ENCODE assay signal across 16 cellular contexts in genomic region chr9:33153001-33153400, GRCh38. TPM values are rescaled to one million over a fixed set of nuclear protein-coding genes. Genes with fewer than 3 reads are reported as not detected.
A peak's percentile ranks its signal among the peaks of the same experiment; 100 is the strongest.
DNase-seq lines count a peak whose midpoint lies in the region; ATAC-seq and TF ChIP-seq lines count a peak whose summit lies in the region.
"Had no signal": no experiment of that assay in that cellular context is flagged by ENCODE, and none has a peak within 500 bp of the region (broad histone marks: within the 10 kb centered on the region; RNA-seq: fewer than 3 reads in every experiment).

No MANE protein-coding gene starts in this region.

- H3K9ac ChIP-seq in BLaER1 = 0 out of 2 replicates have a peak overlapping the region, but pooled peaks have one; percentile 9

- no peaks in the 10 kb centered on the region for H3K9me3 Mint-ChIP-seq in Calu3 (ENCODE audit: low read depth, unreplicated experiment)
- no peaks in the 10 kb centered on the region for H3K9me3 Mint-ChIP-seq in activated CD4-positive, alpha-beta memory T cell treated with anti-CD3 and anti-CD28 coated beads for 36 hours
- peaks cover 0 to 14% (median 0%) of the 10 kb centered on the region in 9 donors for H3K9me3 Mint-ChIP-seq in naive thymus-derived CD8-positive, alpha-beta T cell

- H3K36me3 Mint-ChIP-seq in Calu3 (ENCODE audit: insufficient read depth, unreplicated experiment) = no peaks in the 10 kb centered on the region
- H3K36me3 Mint-ChIP-seq in activated CD4-positive, alpha-beta memory T cell treated with anti-CD3 and anti-CD28 coated beads for 36 hours = peaks cover 6% of the 10 kb centered on the region
- peaks cover 0 to 7% (median 4%) of the 10 kb centered on the region in 3 donors for H3K36me3 Mint-ChIP-seq in naive thymus-derived CD8-positive, alpha-beta T cell

- H3K4me1 ChIP-seq in BLaER1 = peaks cover 63% of the 10 kb centered on the region
- peaks cover 37 to 96% of the 10 kb centered on the region in 2 donors for H3K4me1 ChIP-seq in left lung

- no peak overlapping the region for H3K4me3 Mint-ChIP-seq in Calu3 (ENCODE audit: low read depth, unreplicated experiment)
- H3K4me3 Mint-ChIP-seq in activated CD4-positive, alpha-beta memory T cell treated with anti-CD3 and anti-CD28 coated beads for 36 hours = no peak overlapping the region
- H3K4me3 Mint-ChIP-seq in naive thymus-derived CD8-positive, alpha-beta T cell = peak overlapping the region in 8 of 10 donors; percentile 5 to 82 (median 38)

- H3K27me3 ChIP-seq in BLaER1 (no peaks in the 10 kb centered on the region), left lung (no peaks in the 10 kb centered on the region)
- H3K27me3 ChIP-seq: cardiac muscle cell had no signal

- TF ChIP-seq CTCF in Calu3 (IDR thresholded peaks at IDR 0.05; ENCODE audit: unreplicated experiment) (no peak), left lung (IDR thresholded peaks at IDR 0.05) (no peak)

- no peak for DNase-seq in Calu3
- DNase-seq in activated CD4-positive, alpha-beta memory T cell treated with anti-CD3 and anti-CD28 coated beads for 36 hours = no peak
- DNase-seq in naive thymus-derived CD8-positive, alpha-beta T cell = no peak
- no peak for DNase-seq in NK-92 (lab: John Stamatoyannopoulos, UW; ENCODE audit: unreplicated experiment)
- DNase-seq in activated gamma-delta T cell (lab: John Stamatoyannopoulos, UW) = no peak
- DNase-seq in left lung = no peak
- DNase-seq: activated gamma-delta T cell treated with Interleukin-2 at 50 U/mL for 16 hours; NCI-H226; PC-3; retina; stimulated activated CD8-positive, alpha-beta memory T cell treated with anti-CD3 and anti-CD28 coated beads, Interleukin-4, amount 100 ng/mL, for 48 hours; SW 1271 had no signal

- ATAC-seq in naive thymus-derived CD8-positive, alpha-beta T cell = no peak
- ATAC-seq in HG03196 (IDR thresholded peaks at IDR 0.05; ENCODE audit: unreplicated experiment) = no peak
- ATAC-seq in left lung = no peak
- ATAC-seq: PC-3 had no signal

- no peaks in the 10 kb centered on the region for H3K27me3 Mint-ChIP-seq in Calu3 (ENCODE audit: unreplicated experiment)
- no peaks in the 10 kb centered on the region for H3K27me3 Mint-ChIP-seq in activated CD4-positive, alpha-beta memory T cell treated with anti-CD3 and anti-CD28 coated beads for 36 hours
- H3K27me3 Mint-ChIP-seq in naive thymus-derived CD8-positive, alpha-beta T cell = no peaks in the 10 kb centered on the region

- H3K27ac ChIP-seq in BLaER1 = peak overlapping the region; percentile 62
- H3K27ac ChIP-seq in left lung = peak overlapping the region in 1 of 2 donors; percentile 67
- H3K27ac ChIP-seq: C4-2B, cardiac muscle cell had no signal

- H4K20me1 ChIP-seq in BLaER1 = 0 out of 2 replicates have a peak, but pooled peaks cover 1% of the 10 kb centered on the region

- POLR2A ChIA-PET in activated CD4-positive, alpha-beta memory T cell treated with anti-CD3 and anti-CD28 coated beads for 36 hours (lab: Charles Lee) = interaction anchor here (2.7 kb wide), 1 partner anchor 8 kb away, joined by 17 read pairs; no protein-coding TSS in a partner anchor
- POLR2A ChIA-PET in naive thymus-derived CD8-positive, alpha-beta T cell (lab: Charles Lee) = interaction anchor here (0.7 kb wide), 1 partner anchor 10 kb away, joined by 3 read pairs; no protein-coding TSS in a partner anchor

- H3K27ac Mint-ChIP-seq in Calu3 (ENCODE audit: unreplicated experiment) = peak overlapping the region; percentile 33
- H3K27ac Mint-ChIP-seq in activated CD4-positive, alpha-beta memory T cell treated with anti-CD3 and anti-CD28 coated beads for 36 hours = peak overlapping the region; percentile 86
- peak overlapping the region; percentile 86 to 94 (median 88) for H3K27ac Mint-ChIP-seq in naive thymus-derived CD8-positive, alpha-beta T cell

- CTCF ChIA-PET in Calu3 (lab: Charles Lee) = no interaction called here
- CTCF ChIA-PET in activated CD4-positive, alpha-beta memory T cell treated with anti-CD3 and anti-CD28 coated beads for 36 hours (lab: Charles Lee) = interaction anchor here (0.6 to 1.0 kb wide), 4 partner anchors 10 to 219 kb away, joined by 3 to 6 read pairs (median 3); no protein-coding TSS in a partner anchor

- intact Hi-C loops in Calu3 (cut with micrococcal nuclease; ENCODE audit: unreplicated experiment) = no loop called here
- intact Hi-C loops in activated CD4-positive, alpha-beta memory T cell treated with anti-CD3 and anti-CD28 coated beads for 36 hours (cut with micrococcal nuclease) = no loop called here
- intact Hi-C loops in left lung (cut with DNase I) = no loop called here

- H3K4me1 Mint-ChIP-seq in Calu3 (ENCODE audit: low read depth, unreplicated experiment) = peaks cover 41% of the 10 kb centered on the region
- H3K4me1 Mint-ChIP-seq in activated CD4-positive, alpha-beta memory T cell treated with anti-CD3 and anti-CD28 coated beads for 36 hours (ENCODE audit: low read depth) = peaks cover 84% of the 10 kb centered on the region
- peaks cover 31 to 92% (median 80%) of the 10 kb centered on the region in 4 donors for H3K4me1 Mint-ChIP-seq in naive thymus-derived CD8-positive, alpha-beta T cell

- H3K4me2 ChIP-seq in BLaER1 = peak overlapping the region; percentile 53

- H3K36me3 ChIP-seq in BLaER1 (peaks cover 12% of the 10 kb centered on the region; the same call in 1 of the 2 replicates), left lung (no peaks in the 10 kb centered on the region)
- H3K36me3 ChIP-seq: cardiac muscle cell had no signal

- H3K9me3 ChIP-seq in BLaER1 = peaks cover 22% of the 10 kb centered on the region; the same call in 1 of the 2 replicates
- H3K9me3 ChIP-seq in left lung = no peaks in the 10 kb centered on the region

- no TSS peak for BruUV-seq in Calu3 (replicated peaks; lab: Mats Ljungman, UMichigan)

- H3K4me3 ChIP-seq in BLaER1 = 0 out of 2 replicates have a peak overlapping the region, but pooled peaks have one; percentile 4
- no peak overlapping the region for H3K4me3 ChIP-seq in left lung
- H3K4me3 ChIP-seq: cardiac muscle cell had no signal

RNA-seq across cellular contexts. Expression of gene B4GALT1, which starts 14.1 kb away (rescaled TPM):
- total RNA-seq in Calu3 (2022) = 69.5 and 71.1 TPM in 2 replicates
- 10 to 100 TPM; 76.6 to 78.0 TPM for total RNA-seq in activated CD4-positive, alpha-beta memory T cell treated with anti-CD3 and anti-CD28 coated beads for 36 hours
- 10 to 100 TPM; 28.7 to 30.8 TPM for total RNA-seq in naive thymus-derived CD8-positive, alpha-beta T cell
- 10 to 100 TPM; 15.1 to 24.2 (median 18.6) TPM for polyA plus RNA-seq in naive thymus-derived CD8-positive, alpha-beta T cell
- 100 to 1,000 TPM in 1 of 2 donors, 10 to 100 TPM in 1; 83.6 to 107 TPM for total RNA-seq in left lung

Comparison
In these comparisons a context has a peak if more than half of its experiments do, and no peak if none do; other contexts are left out.
1. H3K27ac Mint-ChIP-seq: peak in every context shown above with its lines; median percentile 88 in naive thymus-derived CD8-positive, alpha-beta T cell; 86 in activated CD4-positive, alpha-beta memory T cell treated with anti-CD3 and anti-CD28 coated beads for 36 hours; 33 in Calu3.
2. H3K4me3 Mint-ChIP-seq: peak in naive thymus-derived CD8-positive, alpha-beta T cell (8 of 10); none in Calu3 (single experiment) and activated CD4-positive, alpha-beta memory T cell treated with anti-CD3 and anti-CD28 coated beads for 36 hours (single experiment).